8 cellular contexts compared by ENCODE assay signal in the genomic region with DNA sequence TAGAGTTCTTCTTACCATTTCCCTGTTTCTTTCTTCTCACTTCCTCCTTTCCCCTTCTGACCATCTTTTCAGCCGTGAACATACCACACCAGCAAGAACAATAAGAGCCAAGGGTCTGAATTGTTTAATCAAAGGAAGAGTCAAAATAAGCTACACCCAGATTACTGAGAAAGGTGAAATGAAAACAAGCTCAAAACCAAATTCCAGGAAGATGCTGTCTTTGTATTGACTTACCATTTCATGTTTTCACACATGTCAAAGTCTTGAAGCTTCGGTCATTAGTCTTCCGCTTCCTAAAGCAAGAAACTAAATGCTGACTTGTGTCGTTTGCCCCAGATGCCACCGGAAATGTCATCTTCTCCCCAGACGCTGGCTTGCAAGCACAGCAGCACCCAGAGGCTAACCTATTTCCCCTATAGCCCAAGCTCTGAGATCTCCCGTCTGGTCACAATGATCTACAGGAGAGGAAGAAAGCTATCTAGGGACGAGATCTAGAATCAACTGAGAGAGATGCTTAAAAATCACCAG.
DNase-seq lines count a peak whose midpoint lies in the region; ATAC-seq and TF ChIP-seq lines count a peak whose summit lies in the region.

No MANE protein-coding gene starts in this region.

- H4K20me1 ChIP-seq in OCI-LY1 (ENCODE audit: insufficient read depth, low read length) = no peaks in the 10 kb centered on the region

- H3K9me2 ChIP-seq in OCI-LY1 (ENCODE audit: low read depth, low read length) = no peaks in the 10 kb centered on the region

- no peak; the same call in 1 of the 2 replicates for TF ChIP-seq CTCF in OCI-LY1 (IDR thresholded peaks at IDR 0.05; ENCODE audit: low read length)

- peaks cover 83% of the 10 kb centered on the region for H3K79me2 ChIP-seq in OCI-LY1 (ENCODE audit: insufficient read depth, low read length)

- no peak overlapping the region for H2AFZ ChIP-seq in OCI-LY1 (ENCODE audit: low read length)

- peak overlapping the region; percentile 99 for H3K4me2 ChIP-seq in OCI-LY1 (ENCODE audit: low read length)

- peaks cover 8% of the 10 kb centered on the region for H3F3A ChIP-seq in OCI-LY1 (ENCODE audit: insufficient read depth, low read length)

- H3K4me1 ChIP-seq in OCI-LY1 (ENCODE audit: insufficient read depth, low read length, severe bottlenecking) = peaks cover 74% of the 10 kb centered on the region

- peak overlapping the region; percentile 86 for H3K9ac ChIP-seq in OCI-LY1 (ENCODE audit: low read length)

- ATAC-seq in GM18498 (IDR thresholded peaks at IDR 0.05; ENCODE audit: unreplicated experiment) (peak; percentile 83), HG02610 (IDR thresholded peaks at IDR 0.05; ENCODE audit: unreplicated experiment) (peak; percentile 49)

- H3K9me3 ChIP-seq in OCI-LY1 (ENCODE audit: low read length) = no peaks in the 10 kb centered on the region

- H3K27ac ChIP-seq in OCI-LY1 (ENCODE audit: low read depth, low read length, poor library complexity, severe bottlenecking) = peak overlapping the region; percentile 98

- peaks cover 11% of the 10 kb centered on the region; the same call in 1 of the 2 replicates for H3K36me3 ChIP-seq in OCI-LY1 (ENCODE audit: insufficient read depth, low read length)

- peak; percentile 87 for DNase-seq in activated effector memory CD4-positive, alpha-beta T cell treated with anti-CD3 and anti-CD28 coated beads, Interleukin-2, amount 50 U/mL, for 16 hours
- peak; percentile 85 for DNase-seq in pons (ENCODE audit: low spot score)
- no peak for DNase-seq in NCI-H526 (lab: John Stamatoyannopoulos, UW)
- no peak for DNase-seq in superior temporal gyrus (ENCODE audit: extremely low spot score)
- no peak for DNase-seq in AG20443 (ENCODE audit: low spot score)

- no peaks in the 10 kb centered on the region for H3K27me3 ChIP-seq in OCI-LY1 (ENCODE audit: insufficient read depth, low read length)

- H3K4me3 ChIP-seq in OCI-LY1 (ENCODE audit: low read depth, low read length, poor library complexity, severe bottlenecking) = peak overlapping the region; percentile 75

Comparison
In these comparisons a context has a peak if more than half of its experiments do, and no peak if none do; other contexts are left out.
1. DNase-seq: peak in activated effector memory CD4-positive, alpha-beta T cell treated with anti-CD3 and anti-CD28 coated beads, Interleukin-2, amount 50 U/mL, for 16 hours (single experiment) and pons (single experiment); none in NCI-H526 (0 of 2), superior temporal gyrus (single experiment) and AG20443 (single experiment).